16 cellular contexts compared by ENCODE assay signal in the genomic region with DNA sequence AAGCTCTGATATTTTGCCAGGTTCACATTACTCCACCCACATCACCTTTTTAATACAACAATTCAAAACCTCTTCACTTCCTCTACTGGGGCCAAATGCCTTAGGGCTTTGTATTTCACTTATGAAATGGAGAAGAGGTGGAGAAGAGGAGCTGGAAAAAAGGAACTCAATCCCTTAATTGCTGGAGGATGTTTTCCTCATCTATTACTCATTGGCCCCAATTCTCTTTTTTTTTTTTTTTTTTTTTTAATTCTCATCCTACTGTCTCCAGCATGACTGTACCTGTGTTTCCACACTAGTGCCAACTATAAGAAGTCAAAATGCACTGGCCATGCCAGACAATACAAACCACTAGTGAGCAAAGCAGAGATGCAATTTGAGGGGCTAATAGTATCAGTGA. TPM values are rescaled to one million over a fixed set of nuclear protein-coding genes. Genes with fewer than 3 reads are reported as not detected.
DNase-seq lines count a peak whose midpoint lies in the region; ATAC-seq and TF ChIP-seq lines count a peak whose summit lies in the region.
"Had no signal": no experiment of that assay in that cellular context is flagged by ENCODE, and none has a peak within 500 bp of the region (broad histone marks: within the 10 kb centered on the region; RNA-seq: fewer than 3 reads in every experiment).

No MANE protein-coding gene starts in this region.

- no peaks in the 10 kb centered on the region for H3K9me3 ChIP-seq in WERI-Rb-1 (ENCODE audit: severe bottlenecking)
- H3K9me3 ChIP-seq: BLaER1 had no signal

- H3K36me3 ChIP-seq in WERI-Rb-1, result peaks cover 60% of the 10 kb centered on the region

- H3K27me3 ChIP-seq in WERI-Rb-1 (ENCODE audit: insufficient read depth, low read depth, severe bottlenecking), result no peaks in the 10 kb centered on the region
- H3K27me3 ChIP-seq: BLaER1 had no signal

- DNase-seq in DMS79 treated with DMSO at 0.1 percent for 48 hours (lab: John Stamatoyannopoulos, UW) (peak; percentile 5), DMS79 (lab: John Stamatoyannopoulos, UW) (no peak), HPDE6-E6E7 (ENCODE audit: extremely low spot score) (peak; percentile 21), NCI-H69 (lab: John Stamatoyannopoulos, UW) (peak; percentile 59), DMS153 treated with DMSO at 0.1 percent for 48 hours (lab: John Stamatoyannopoulos, UW; ENCODE audit: unreplicated experiment) (no peak), WERI-Rb-1 (no peak), sciatic nerve (ENCODE audit: low spot score) (no peak)
- DNase-seq: NCI-H1105, NCI-H187, NCI-H774 had no signal

- intact Hi-C loops in sciatic nerve (cut with DNase I), result no loop called here

- no peak overlapping the region for H3K27ac ChIP-seq in WERI-Rb-1
- H3K27ac ChIP-seq: 22Rv1, BLaER1 had no signal

- TF ChIP-seq CTCF in WERI-Rb-1 (IDR thresholded peaks at IDR 0.05; ENCODE audit: low read depth, low read length), result no peak

- peak; percentile 84 for ATAC-seq in esophagus mucosa
- ATAC-seq in sciatic nerve, result no peak
- ATAC-seq: GM12878, HCT116, K562 had no signal

- no peak overlapping the region for H3K4me3 ChIP-seq in WERI-Rb-1 (ENCODE audit: low read depth, low read length)
- H3K4me3 ChIP-seq: BLaER1, GM12878, K562 had no signal

RNA-seq across cellular contexts. Expression of gene FAM13B, which starts 20.9 kb away (rescaled TPM):
- total RNA-seq in esophagus mucosa (14.5 TPM), sciatic nerve (82.4 TPM)

Comparison
In these comparisons a context has a peak if more than half of its experiments do, and no peak if none do; other contexts are left out.
1. DNase-seq: peak in DMS79 treated with DMSO at 0.1 percent for 48 hours (single experiment), HPDE6-E6E7 (single experiment) and NCI-H69 (single experiment); none in DMS79 (single experiment), DMS153 treated with DMSO at 0.1 percent for 48 hours (single experiment), WERI-Rb-1 (single experiment) and sciatic nerve (single experiment).